ENCODE assay signal across 10 cellular contexts in the genomic region with DNA sequence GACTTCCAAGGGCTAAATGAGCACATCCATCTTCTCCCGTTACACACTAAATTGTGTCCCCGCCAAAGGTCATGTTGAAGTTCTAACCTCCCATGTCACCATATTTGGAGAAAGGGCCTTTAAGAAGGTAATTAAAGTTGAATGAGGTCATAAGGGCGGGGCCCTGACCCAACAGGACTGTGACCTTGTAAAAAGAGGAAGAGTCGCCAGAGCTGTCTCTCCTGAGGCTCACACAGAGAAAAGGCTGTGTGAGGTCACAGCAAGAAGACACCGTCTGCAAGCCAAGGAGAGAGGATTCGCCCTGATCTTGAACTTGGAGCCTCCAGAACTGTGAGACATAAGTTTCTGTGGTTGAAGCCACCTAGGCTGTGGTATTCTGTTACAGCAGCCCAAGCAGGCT. TPM values are rescaled to one million over a fixed set of nuclear protein-coding genes. Genes with fewer than 3 reads are reported as not detected.
A peak's percentile ranks its signal among the peaks of the same experiment; 100 is the strongest.
DNase-seq lines count a peak whose midpoint lies in the region; ATAC-seq, FAIRE-seq and TF ChIP-seq lines count a peak whose summit lies in the region.
"Had no signal": no experiment of that assay in that cellular context is flagged by ENCODE, and none has a peak within 500 bp of the region (broad histone marks: within the 10 kb centered on the region; RNA-seq: fewer than 3 reads in every experiment).

No MANE protein-coding gene starts in this region.

- no peaks in the 10 kb centered on the region for H3K36me3 ChIP-seq in kidney (ENCODE audit: control insufficient read depth in 1 of 2, insufficient read depth in 2 of 2, low read length in 2 of 2)

- peak overlapping the region; percentile 49 for H3K4me3 Mint-ChIP-seq in activated CD8-positive, alpha-beta T cell treated with anti-CD3 and anti-CD28 coated beads for 36 hours
- peak overlapping the region in 1 of 8 donors; percentile 70 for H3K4me3 Mint-ChIP-seq in naive B cell

- peak; percentile 86 for ATAC-seq in GM19351 (IDR thresholded peaks at IDR 0.05; ENCODE audit: unreplicated experiment)
- ATAC-seq in HG03521 (IDR thresholded peaks at IDR 0.05; ENCODE audit: unreplicated experiment): peak; percentile 83
- ATAC-seq in activated CD8-positive, alpha-beta T cell treated with anti-CD3 and anti-CD28 coated beads for 36 hours: peak; percentile 82
- ATAC-seq in naive B cell (ENCODE audit: low read depth in 2 of 2): peak; percentile 99 to 100
- ATAC-seq in left lobe of liver: no peak
- ATAC-seq in sciatic nerve: no peak

- no peaks in the 10 kb centered on the region for H3K4me1 ChIP-seq in kidney (ENCODE audit: control insufficient read depth in 1 of 2, insufficient read depth in 1 of 2, low read depth in 1 of 2, low read length in 2 of 2)

- FAIRE-seq in kidney (lab: Jason Lieb, UNC): no peak

- intact Hi-C loops in activated CD8-positive, alpha-beta T cell treated with anti-CD3 and anti-CD28 coated beads for 36 hours (cut with micrococcal nuclease): no loop called here
- intact Hi-C loops in kidney (cut with DNase I) (no loop called here), sciatic nerve (cut with DNase I) (no loop called here)

- peaks cover 20% of the 10 kb centered on the region for H3K9me3 Mint-ChIP-seq in activated CD8-positive, alpha-beta T cell treated with anti-CD3 and anti-CD28 coated beads for 36 hours
- H3K9me3 Mint-ChIP-seq in naive B cell: peaks cover 9 to 17% (median 13%) of the 10 kb centered on the region in 7 donors

- peak; percentile 76 for DNase-seq in activated CD8-positive, alpha-beta T cell treated with anti-CD3 and anti-CD28 coated beads for 36 hours
- DNase-seq in naive B cell (peak; percentile 57), middle frontal gyrus (ENCODE audit: extremely low spot score, low spot score) (no peak), left lobe of liver (ENCODE audit: low spot score) (no peak), kidney (no peak), sciatic nerve (ENCODE audit: low spot score) (no peak)
- DNase-seq: NCI-H524 treated with DMSO at 0.1 percent for 48 hours, T1000 had no signal

- POLR2A ChIA-PET in activated CD8-positive, alpha-beta T cell treated with anti-CD3 and anti-CD28 coated beads for 36 hours (lab: Charles Lee): interaction anchor here (0.7 to 2.7 kb wide), 5 partner anchors 11 to 82 kb away, joined by 3 to 18 read pairs (median 5); partner anchors contain the start of gene TRABD2A

- CTCF ChIA-PET in activated CD8-positive, alpha-beta T cell treated with anti-CD3 and anti-CD28 coated beads for 36 hours (lab: Charles Lee): interaction anchor here (1.2 to 3.0 kb wide), 7 partner anchors 9 to 444 kb away, joined by 3 to 19 read pairs (median 3); no protein-coding TSS in a partner anchor

- no peak for TF ChIP-seq CTCF in activated CD8-positive, alpha-beta T cell treated with anti-CD3 and anti-CD28 coated beads for 36 hours (IDR thresholded peaks at IDR 0.05)
- TF ChIP-seq CTCF in kidney (IDR thresholded peaks at IDR 0.05; ENCODE audit: borderline replicate concordance, extremely low read depth, insufficient read depth): no peak

- H3K27ac ChIP-seq in kidney (ENCODE audit: low read depth in 2 of 2, low read length in 2 of 2): no peak overlapping the region

- H3K27me3 Mint-ChIP-seq in activated CD8-positive, alpha-beta T cell treated with anti-CD3 and anti-CD28 coated beads for 36 hours: no peaks in the 10 kb centered on the region
- H3K27me3 Mint-ChIP-seq in naive B cell: no peaks in the 10 kb centered on the region

- H3K4me1 Mint-ChIP-seq in activated CD8-positive, alpha-beta T cell treated with anti-CD3 and anti-CD28 coated beads for 36 hours (ENCODE audit: low read depth): peaks cover 93% of the 10 kb centered on the region
- peaks cover 38 to 50% (median 48%) of the 10 kb centered on the region in 3 donors for H3K4me1 Mint-ChIP-seq in naive B cell

- peaks cover 85% of the 10 kb centered on the region for H3K36me3 Mint-ChIP-seq in activated CD8-positive, alpha-beta T cell treated with anti-CD3 and anti-CD28 coated beads for 36 hours (ENCODE audit: low read depth)
- peaks cover 15 to 35% of the 10 kb centered on the region in 2 donors for H3K36me3 Mint-ChIP-seq in naive B cell

- H3K4me3 ChIP-seq in kidney (ENCODE audit: low read length in 2 of 2): no peak overlapping the region

- no peak overlapping the region for H3K9ac ChIP-seq in kidney (ENCODE audit: low read length in 2 of 2)

- no peaks in the 10 kb centered on the region for H3K9me3 ChIP-seq in kidney (ENCODE audit: control insufficient read depth in 1 of 2, low read length in 2 of 2)

- peak overlapping the region; percentile 93 for H3K27ac Mint-ChIP-seq in activated CD8-positive, alpha-beta T cell treated with anti-CD3 and anti-CD28 coated beads for 36 hours
- H3K27ac Mint-ChIP-seq in naive B cell: peak overlapping the region; percentile 84 to 99 (median 93)

RNA-seq across cellular contexts. Expression of gene TRABD2A, which starts 24.1 kb away (rescaled TPM):
- total RNA-seq in activated CD8-positive, alpha-beta T cell treated with anti-CD3 and anti-CD28 coated beads for 36 hours: 10 to 100 TPM; 56.3 to 56.4 TPM
- polyA plus RNA-seq in naive B cell (ENCODE audit: low read depth in 6 of 6) (10 to 100 TPM in 3 of 6 donors, 1 to 10 TPM in 3; 6.5 to 12.3 (median 9.4) TPM), kidney (ENCODE audit: insufficient read depth, low read depth, low replicate concordance) (2.1 TPM)
- total RNA-seq in left lobe of liver (0.68 TPM), kidney (3.4 TPM), sciatic nerve (2.1 TPM)

RNA-seq across cellular contexts. Expression of gene TMSB10, which starts 48.7 kb away (rescaled TPM):
- total RNA-seq in activated CD8-positive, alpha-beta T cell treated with anti-CD3 and anti-CD28 coated beads for 36 hours: 1,000 to 10,000 TPM; 2,035 to 2,060 TPM
- polyA plus RNA-seq in naive B cell (ENCODE audit: low read depth in 6 of 6) (1,000 to 10,000 TPM; 5,825 to 8,742 (median 6,750) TPM), kidney (ENCODE audit: insufficient read depth, low read depth, low replicate concordance) (2,277 TPM)
- total RNA-seq in left lobe of liver (112 TPM), kidney (1,610 TPM), sciatic nerve (1,367 TPM)

Comparison
In these comparisons a context has a peak if more than half of its experiments do, and no peak if none do; other contexts are left out.
1. ATAC-seq: peak in GM19351 (single experiment), HG03521 (single experiment), activated CD8-positive, alpha-beta T cell treated with anti-CD3 and anti-CD28 coated beads for 36 hours (single experiment) and naive B cell (2 of 2); none in left lobe of liver (single experiment) and sciatic nerve (single experiment).
2. DNase-seq: peak in activated CD8-positive, alpha-beta T cell treated with anti-CD3 and anti-CD28 coated beads for 36 hours (single experiment) and naive B cell (single experiment); none in middle frontal gyrus (single experiment), left lobe of liver (single experiment), kidney (single experiment) and sciatic nerve (single experiment).
3. RNA of gene TRABD2A, which starts 24.1 kb away (total RNA-seq): 56.3 to 56.4 TPM in activated CD8-positive, alpha-beta T cell treated with anti-CD3 and anti-CD28 coated beads for 36 hours; 3.4 TPM in kidney (single experiment), 2.1 TPM in sciatic nerve (single experiment) and 0.68 TPM in left lobe of liver (single experiment); every median in the first group is over 10 times any median in the second.
4. RNA of gene TMSB10, which starts 48.7 kb away (total RNA-seq): 2,035 to 2,060 TPM in activated CD8-positive, alpha-beta T cell treated with anti-CD3 and anti-CD28 coated beads for 36 hours, 1,610 TPM in kidney (single experiment) and 1,367 TPM in sciatic nerve (single experiment); 112 TPM in left lobe of liver (single experiment); every median in the first group is over 10 times any median in the second.